ENCODE assay signal across 1 cellular context in the genomic region with DNA sequence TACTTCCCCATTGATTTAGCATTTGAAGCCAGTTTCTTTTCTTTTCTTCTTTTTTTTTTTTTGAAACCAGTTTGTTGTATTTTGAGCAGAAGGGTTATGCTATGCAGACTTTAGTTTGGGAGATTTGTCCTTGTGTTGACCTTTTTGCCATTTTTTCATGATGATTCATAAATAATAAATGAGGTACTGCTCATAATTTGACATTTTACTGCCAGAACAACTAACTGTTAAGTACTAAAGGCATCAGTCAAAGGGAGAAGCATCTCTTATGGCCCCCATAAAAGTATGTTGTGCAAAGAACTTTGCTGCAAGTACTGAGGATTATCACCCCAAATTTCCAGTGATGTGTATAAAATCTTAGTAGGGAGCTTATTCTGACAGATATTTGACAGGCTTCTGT.
TF ChIP-seq lines count a peak whose summit lies in the region.

No MANE protein-coding gene starts in this region.

TF ChIP-seq in SK-N-SH treated with all-trans-retinoic acid at 6 μM for 48 hours, 23 proteins besides CTCF, POLR2A, EP300 and RAD21 (continued from another document):
- TF ChIP-seq, protein P1, sequence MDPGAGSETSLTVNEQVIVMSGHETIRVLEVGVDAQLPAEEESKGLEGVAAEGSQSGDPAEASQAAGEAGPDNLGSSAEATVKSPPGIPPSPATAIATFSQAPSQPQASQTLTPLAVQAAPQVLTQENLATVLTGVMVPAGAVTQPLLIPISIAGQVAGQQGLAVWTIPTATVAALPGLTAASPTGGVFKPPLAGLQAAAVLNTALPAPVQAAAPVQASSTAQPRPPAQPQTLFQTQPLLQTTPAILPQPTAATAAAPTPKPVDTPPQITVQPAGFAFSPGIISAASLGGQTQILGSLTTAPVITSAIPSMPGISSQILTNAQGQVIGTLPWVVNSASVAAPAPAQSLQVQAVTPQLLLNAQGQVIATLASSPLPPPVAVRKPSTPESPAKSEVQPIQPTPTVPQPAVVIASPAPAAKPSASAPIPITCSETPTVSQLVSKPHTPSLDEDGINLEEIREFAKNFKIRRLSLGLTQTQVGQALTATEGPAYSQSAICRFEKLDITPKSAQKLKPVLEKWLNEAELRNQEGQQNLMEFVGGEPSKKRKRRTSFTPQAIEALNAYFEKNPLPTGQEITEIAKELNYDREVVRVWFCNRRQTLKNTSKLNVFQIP (CRISPR knock-in tag; IDR thresholded peaks at IDR 0.05; ENCODE audit: borderline replicate concordance, low read depth) = no peak
- no peak for TF ChIP-seq ZFP30 (CRISPR knock-in tag; IDR thresholded peaks at IDR 0.05)
- TF ChIP-seq ISL1 (CRISPR knock-in tag; IDR thresholded peaks at IDR 0.05) = peak; percentile 75
